In genomic region chr2:237671466-237672173, GRCh38 we compare ENCODE assay signal across 1 cellular context.
TF ChIP-seq lines count a peak whose summit lies in the region.

No MANE protein-coding gene starts in this region.

TF ChIP-seq in GM12878, 131 proteins besides CTCF, POLR2A, EP300 and RAD21:
- no peak for TF ChIP-seq SMARCA5 (IDR thresholded peaks at IDR 0.05)
- no peak for TF ChIP-seq NR2F1 (conservative IDR thresholded peaks at IDR 0.05)
- no peak for TF ChIP-seq POU2F2 (IDR thresholded peaks at IDR 0.05; ENCODE audit: borderline replicate concordance, low read depth, low read length)
- TF ChIP-seq EZH2 (IDR thresholded peaks at IDR 0.05; ENCODE audit: borderline replicate concordance, control insufficient read depth, low read depth, low read length), result no peak
- TF ChIP-seq STAT3 (IDR thresholded peaks at IDR 0.05; ENCODE audit: low read depth, low read length), result no peak
- TF ChIP-seq HDGF (IDR thresholded peaks at IDR 0.05), result 0 out of 2 replicates have a peak, but pooled peaks have one; percentile 22
- no peak for TF ChIP-seq ESRRA (IDR thresholded peaks at IDR 0.05; ENCODE audit: low read length)
- no peak for TF ChIP-seq BCL3 (IDR thresholded peaks at IDR 0.05; ENCODE audit: borderline replicate concordance, insufficient read depth, low read depth, low read length, poor library complexity, severe bottlenecking)
- no peak for TF ChIP-seq FOXM1 (IDR thresholded peaks at IDR 0.05; ENCODE audit: low read depth, low read length)
- TF ChIP-seq IRF5 (IDR thresholded peaks at IDR 0.05; ENCODE audit: borderline replicate concordance), result no peak
- TF ChIP-seq SPI1 (IDR thresholded peaks at IDR 0.05; ENCODE audit: borderline replicate concordance, insufficient read depth, low read depth, low read length), result peak; percentile 35; the same call in 1 of the 2 replicates
- TF ChIP-seq BHLHE40 (IDR thresholded peaks at IDR 0.05; ENCODE audit: borderline replicate concordance in 1 of 2, low read depth in 2 of 2, low read length in 1 of 2), result peak in 1 of 2 experiments; percentile 49; a peak in 1 of 4 replicates
- TF ChIP-seq ZNF592 (IDR thresholded peaks at IDR 0.05), result no peak
